In genomic region chr7:101122933-101123702, GRCh38 we compare ENCODE assay signal across 14 cellular contexts. TPM values are rescaled to one million over a fixed set of nuclear protein-coding genes. Genes with fewer than 3 reads are reported as not detected.
DNase-seq lines count a peak whose midpoint lies in the region; ATAC-seq and TF ChIP-seq lines count a peak whose summit lies in the region.
"Had no signal": no experiment of that assay in that cellular context is flagged by ENCODE, and none has a peak within 500 bp of the region (broad histone marks: within the 10 kb centered on the region; RNA-seq: fewer than 3 reads in every experiment).

No MANE protein-coding gene starts in this region.

- in situ Hi-C loops in Panc1 (cut with HindIII; ENCODE audit: low pct_unique_long_range_greater_than_20kb, low sequenced_read_pairs), result no loop called here

- intact Hi-C loops in Panc1 (cut with micrococcal nuclease; ENCODE audit: unreplicated experiment) (no loop called here), ovary (cut with DNase I) (no loop called here)

- peaks cover 30% of the 10 kb centered on the region for H3K79me2 ChIP-seq in ACC112 (ENCODE audit: control insufficient read depth, insufficient read depth, low read length, unreplicated experiment)

- peak overlapping the region; percentile 60 for H3K4me3 ChIP-seq in ACC112 (ENCODE audit: low read depth, low read length)
- H3K4me3 ChIP-seq in Panc1 (ENCODE audit: low read depth in 2 of 2, low read length in 2 of 2), result no peak overlapping the region
- H3K4me3 ChIP-seq in fibroblast of the aortic adventitia (ENCODE audit: low read depth, low read length), result peak overlapping the region; percentile 61
- H3K4me3 ChIP-seq in ovary, result no peak overlapping the region

- no peak for TF ChIP-seq POLR2A in ovary (IDR thresholded peaks at IDR 0.05)

- H3K9me3 ChIP-seq in Panc1 (ENCODE audit: control insufficient read depth, insufficient read depth, low read depth, low read length) (no peaks in the 10 kb centered on the region), ovary (no peaks in the 10 kb centered on the region)

- BruUV-seq in Panc1 (replicated peaks; lab: Mats Ljungman, UMichigan), result no TSS peak

- TF ChIP-seq EP300 in ovary (IDR thresholded peaks at IDR 0.05), result no peak

- H3K27me3 ChIP-seq in ACC112 (ENCODE audit: insufficient read depth, low read length) (no peaks in the 10 kb centered on the region), Panc1 (ENCODE audit: control insufficient read depth, insufficient read depth, low read length) (no peaks in the 10 kb centered on the region), ovary (no peaks in the 10 kb centered on the region)

- POLR2A ChIA-PET in Panc1 (lab: Charles Lee), result interaction anchor here (0.9 to 1.0 kb wide), 2 partner anchors 9 to 11 kb away, joined by 3 read pairs; no protein-coding TSS in a partner anchor

- DNase-seq in Panc1 (ENCODE audit: low read depth, low spot score), result no peak
- no peak for DNase-seq in fibroblast of the aortic adventitia (ENCODE audit: low read depth)
- no peak for DNase-seq in ovary
- DNase-seq in nucleus accumbens (lab: John Stamatoyannopoulos, UW), result no peak
- no peak for DNase-seq in NCI-H524 treated with DMSO at 0.1 percent for 48 hours (lab: John Stamatoyannopoulos, UW)
- no peak for DNase-seq in pons (ENCODE audit: low spot score)
- DNase-seq: activated T-cell treated with anti-CD3 and anti-CD28 coated beads, Interleukin-2, amount 50 U/mL, for 4 hours; GF-D8; NCI-H2171; stimulated activated CD8-positive, alpha-beta memory T cell treated with anti-CD3 and anti-CD28 coated beads, Interleukin-4, amount 100 ng/mL, for 48 hours had no signal

- H2AFZ ChIP-seq in ACC112 (ENCODE audit: low read length, unreplicated experiment), result no peak overlapping the region

- H3K27ac ChIP-seq in ACC112 (ENCODE audit: low read depth, low read length) (peak overlapping the region; percentile 100), Panc1 (ENCODE audit: low read length) (peak overlapping the region; percentile 98), ovary (peak overlapping the region; percentile 70 to 88)
- H3K27ac ChIP-seq: KMS-11 had no signal

- H3K36me3 ChIP-seq in ACC112 (ENCODE audit: insufficient read depth, low read length) (peaks cover 11% of the 10 kb centered on the region), Panc1 (ENCODE audit: control insufficient read depth, insufficient read depth, low read length) (no peaks in the 10 kb centered on the region), ovary (no peaks in the 10 kb centered on the region)

- TF ChIP-seq CTCF in Panc1 (IDR thresholded peaks at IDR 0.05) (no peak), fibroblast of the aortic adventitia (IDR thresholded peaks at IDR 0.05; ENCODE audit: insufficient read depth, low read length) (no peak), ovary (IDR thresholded peaks at IDR 0.05) (no peak)

- CTCF ChIA-PET in Panc1 (lab: Charles Lee), result interaction anchor here (0.6 to 1.2 kb wide), 2 partner anchors 9 to 21 kb away, joined by 3 to 12 read pairs; no protein-coding TSS in a partner anchor

- ATAC-seq in Panc1 (no peak), GM21390 (IDR thresholded peaks at IDR 0.05; ENCODE audit: unreplicated experiment) (no peak)

- WGBS in ovary, 3 donors, result 85 to 88% (median 87%) methylated on average over 11 of the region's 11 CpGs

- H3K4me1 ChIP-seq in ACC112 (ENCODE audit: control insufficient read depth, insufficient read depth, low read length, unreplicated experiment) (peaks cover 74% of the 10 kb centered on the region), Panc1 (ENCODE audit: control insufficient read depth, insufficient read depth, low read length) (peaks cover 72% of the 10 kb centered on the region), ovary (ENCODE audit: insufficient read depth) (peaks cover 38% of the 10 kb centered on the region)

RNA-seq across cellular contexts. Expression of gene SERPINE1, which starts 3.8 kb away (rescaled TPM):
- 370 TPM for total RNA-seq in Panc1 (2021; ENCODE audit: unreplicated experiment)
- 482 TPM for polyA plus RNA-seq in Panc1 (2012; ENCODE audit: insufficient read length)
- total RNA-seq in fibroblast of the aortic adventitia (ENCODE audit: low replicate concordance), result 23.1 and 341 TPM in 2 replicates
- total RNA-seq in ovary, result 10 to 100 TPM in 6 of 7 donors, 1 to 10 TPM in 1; 4.0 to 81.6 (median 20.9) TPM
- 10 to 100 TPM; 13.1 to 19.9 TPM for polyA plus RNA-seq in ovary

RNA-seq across cellular contexts. Expression of gene AP1S1, which starts 31.2 kb away (rescaled TPM):
- total RNA-seq in Panc1 (2021; ENCODE audit: unreplicated experiment), result 74.2 TPM
- 152 TPM for polyA plus RNA-seq in Panc1 (2012; ENCODE audit: insufficient read length)
- 34.9 and 77.5 TPM in 2 replicates for total RNA-seq in fibroblast of the aortic adventitia (ENCODE audit: low replicate concordance)
- total RNA-seq in ovary, result 10 to 100 TPM; 17.4 to 32.0 (median 25.5) TPM
- polyA plus RNA-seq in ovary, result 10 to 100 TPM; 35.2 to 54.9 TPM

RNA-seq across cellular contexts. Expression of gene TRIM56, which starts 37.8 kb away (rescaled TPM):
- total RNA-seq in Panc1 (2021; ENCODE audit: unreplicated experiment) (37.4 TPM), fibroblast of the aortic adventitia (ENCODE audit: low replicate concordance) (10.0 and 17.2 TPM in 2 replicates), ovary (10 to 100 TPM; 18.2 to 77.4 (median 48.5) TPM)
- 31.8 TPM for polyA plus RNA-seq in Panc1 (2012; ENCODE audit: insufficient read length)
- 10 to 100 TPM; 19.4 to 27.5 TPM for polyA plus RNA-seq in ovary

RNA-seq across cellular contexts. Expression of gene VGF, which starts 42.3 kb away (rescaled TPM):
- total RNA-seq in Panc1 (2021; ENCODE audit: unreplicated experiment), result 4.4 TPM
- 10.8 TPM for polyA plus RNA-seq in Panc1 (2012; ENCODE audit: insufficient read length)
- total RNA-seq in fibroblast of the aortic adventitia (ENCODE audit: low replicate concordance), result not detected in 2 replicates
- under 1 TPM in 1 of 7 donors, not detected in 6; 0.20 TPM for total RNA-seq in ovary
- polyA plus RNA-seq in ovary, result under 1 TPM in 1 of 2 donors, not detected in 1; 0.04 TPM
- total RNA-seq: activated T-cell treated with anti-CD3 and anti-CD28 coated beads, Interleukin-2, amount 50 U/mL, for 4 hours; bronchial epithelial cell had no signal

RNA-seq across cellular contexts. Expression of gene NAT16, which starts 57.0 kb away (rescaled TPM):
- total RNA-seq in Panc1 (2021; ENCODE audit: unreplicated experiment), result 0.15 TPM
- not detected for polyA plus RNA-seq in Panc1 (2012; ENCODE audit: insufficient read length)
- total RNA-seq in fibroblast of the aortic adventitia (ENCODE audit: low replicate concordance), result not detected in 2 replicates
- total RNA-seq in ovary, result not detected
- not detected for polyA plus RNA-seq in ovary
- total RNA-seq: activated T-cell treated with anti-CD3 and anti-CD28 coated beads, Interleukin-2, amount 50 U/mL, for 4 hours; bronchial epithelial cell had no signal

Comparison
In these comparisons a context has a peak if more than half of its experiments do, and no peak if none do; other contexts are left out.
1. H3K4me3 ChIP-seq: peak in ACC112 (single experiment) and fibroblast of the aortic adventitia (single experiment); none in Panc1 (0 of 2) and ovary (single experiment).
2. Peak in every context shown above with its lines, with median percentiles within 50 percentile points of each other: H3K27ac ChIP-seq.